Comparison of ENCODE assay signal across 8 cellular contexts in genomic region chr14:55332654-55333570, GRCh38.
DNase-seq lines count a peak whose midpoint lies in the region; ATAC-seq and TF ChIP-seq lines count a peak whose summit lies in the region.

No MANE protein-coding gene starts in this region.

- intact Hi-C loops in Panc1 (cut with micrococcal nuclease; ENCODE audit: unreplicated experiment): no loop called here

- POLR2A ChIA-PET in Panc1 (lab: Charles Lee): no interaction called here

- H3K79me1 ChIP-seq in trophoblast cell (ENCODE audit: low read length): no peaks in the 10 kb centered on the region

- no peak overlapping the region for H3K4me2 ChIP-seq in trophoblast cell (ENCODE audit: low read length)

- DNase-seq in Panc1 (ENCODE audit: low read depth, low spot score) (no peak), memory B cell (ENCODE audit: low spot score in 2 of 2) (no peak), brain microvascular endothelial cell (no peak), cerebellum (ENCODE audit: low spot score) (no peak), trophoblast cell (no peak)

- peak; percentile 62 for ATAC-seq in GM21528 (IDR thresholded peaks at IDR 0.05; ENCODE audit: low FRiP score, unreplicated experiment)
- ATAC-seq in Panc1: no peak
- peak; percentile 82 for ATAC-seq in memory B cell (ENCODE audit: low read depth)
- ATAC-seq in GM21526 (IDR thresholded peaks at IDR 0.05; ENCODE audit: low FRiP score, unreplicated experiment): no peak

- H3K36me3 ChIP-seq in Panc1 (ENCODE audit: control insufficient read depth, insufficient read depth, low read length) (no peaks in the 10 kb centered on the region), brain microvascular endothelial cell (replicated peaks) (no peaks in the 10 kb centered on the region), trophoblast cell (ENCODE audit: control insufficient read depth in 1 of 2, insufficient read depth in 2 of 2, low read length in 2 of 2) (no peaks in the 10 kb centered on the region)

- no peak overlapping the region for H3K14ac ChIP-seq in trophoblast cell (ENCODE audit: low read length)

- TF ChIP-seq CTCF in Panc1 (IDR thresholded peaks at IDR 0.05) (no peak), brain microvascular endothelial cell (IDR thresholded peaks at IDR 0.05; ENCODE audit: low read depth, low read length, missing control alignments) (no peak)

- no peak overlapping the region for H2BK12ac ChIP-seq in trophoblast cell (ENCODE audit: low read length)

- no peak overlapping the region for H3K23ac ChIP-seq in trophoblast cell (ENCODE audit: low read length)

- no peak overlapping the region for H3K4ac ChIP-seq in trophoblast cell (ENCODE audit: low read depth, low read length)

- H3K9ac ChIP-seq in trophoblast cell (ENCODE audit: low read length): no peak overlapping the region

- H3K27me3 ChIP-seq in Panc1 (ENCODE audit: control insufficient read depth, insufficient read depth, low read length): no peaks in the 10 kb centered on the region
- no peaks in the 10 kb centered on the region for H3K27me3 ChIP-seq in brain microvascular endothelial cell (replicated peaks)
- H3K27me3 ChIP-seq in trophoblast cell (ENCODE audit: insufficient read depth, low read length): no peaks in the 10 kb centered on the region

- in situ Hi-C loops in Panc1 (cut with HindIII; ENCODE audit: low pct_unique_long_range_greater_than_20kb, low sequenced_read_pairs) (no loop called here), brain microvascular endothelial cell (cut with HindIII; ENCODE audit: low pct_ligation_motif_present, low sequenced_read_pairs) (no loop called here)

- no peaks in the 10 kb centered on the region for H3K79me2 ChIP-seq in trophoblast cell (ENCODE audit: control insufficient read depth, insufficient read depth, low read length, poor library complexity)

- WGBS in trophoblast cell (ENCODE audit: extremely low coverage, insufficient coverage, insufficient read length): no CpG with 5 or more reads among the region's 7 CpGs

- H2BK120ac ChIP-seq in trophoblast cell (ENCODE audit: insufficient read depth, low read length, poor library complexity): no peak overlapping the region

- BruUV-seq in Panc1 (replicated peaks; lab: Mats Ljungman, UMichigan): no TSS peak

- H3K9me3 ChIP-seq in Panc1 (ENCODE audit: control insufficient read depth, insufficient read depth, low read depth, low read length) (no peaks in the 10 kb centered on the region), trophoblast cell (ENCODE audit: insufficient read depth, low read depth, low read length) (no peaks in the 10 kb centered on the region)

- CTCF ChIA-PET in Panc1 (lab: Charles Lee): interaction anchor here (0.6 kb wide), 1 partner anchor 63 kb away, joined by 3 read pairs; no protein-coding TSS in a partner anchor

- no peak overlapping the region for H4K12ac ChIP-seq in trophoblast cell (ENCODE audit: low read depth, low read length)

- H3K27ac Mint-ChIP-seq in memory B cell: peak overlapping the region; percentile 75

- H3K27me3 Mint-ChIP-seq in memory B cell: no peaks in the 10 kb centered on the region

- H3K9me3 Mint-ChIP-seq in memory B cell: no peaks in the 10 kb centered on the region

- H3K4me3 Mint-ChIP-seq in memory B cell: peak overlapping the region; percentile 76

- no peak overlapping the region for H2AK5ac ChIP-seq in trophoblast cell (ENCODE audit: low read length)

- H3K4me3 ChIP-seq in GM08714 (ENCODE audit: low read length) (peak overlapping the region; percentile 82), Panc1 (ENCODE audit: low read depth in 2 of 2, low read length in 2 of 2) (peak overlapping the region in 1 of 2 experiments; percentile 7; a peak in 1 of 4 replicates), brain microvascular endothelial cell (ENCODE audit: low read depth, low read length) (no peak overlapping the region), trophoblast cell (ENCODE audit: low read depth, low read length) (no peak overlapping the region)

- no peak overlapping the region for H3K18ac ChIP-seq in trophoblast cell (ENCODE audit: low read length)

- H4K91ac ChIP-seq in trophoblast cell (ENCODE audit: low read depth, low read length): no peak overlapping the region

- no peak overlapping the region for H4K8ac ChIP-seq in trophoblast cell (ENCODE audit: low read depth, low read length)

- H3K4me1 Mint-ChIP-seq in memory B cell: peaks cover 27% of the 10 kb centered on the region

- no peak overlapping the region for H2AFZ ChIP-seq in trophoblast cell (ENCODE audit: insufficient read depth, low read length, poor library complexity)

- H2BK5ac ChIP-seq in trophoblast cell (ENCODE audit: low read depth, low read length, poor library complexity): no peak overlapping the region

- H3K4me1 ChIP-seq in Panc1 (ENCODE audit: control insufficient read depth, insufficient read depth, low read length) (peaks cover 40% of the 10 kb centered on the region), trophoblast cell (ENCODE audit: control insufficient read depth in 1 of 2, insufficient read depth in 2 of 2, low read length in 2 of 2) (no peaks in the 10 kb centered on the region)

- H3K27ac ChIP-seq in Panc1 (ENCODE audit: low read length): peak overlapping the region; percentile 68
- no peak overlapping the region for H3K27ac ChIP-seq in brain microvascular endothelial cell
- H3K27ac ChIP-seq in trophoblast cell (ENCODE audit: low read depth, low read length): no peak overlapping the region

- no peaks in the 10 kb centered on the region for H3K36me3 Mint-ChIP-seq in memory B cell

Comparison
In these comparisons a context has a peak if more than half of its experiments do, and no peak if none do; other contexts are left out.
1. ATAC-seq: peak in GM21528 (single experiment) and memory B cell (single experiment); none in Panc1 (single experiment) and GM21526 (single experiment).